In the genomic region with DNA sequence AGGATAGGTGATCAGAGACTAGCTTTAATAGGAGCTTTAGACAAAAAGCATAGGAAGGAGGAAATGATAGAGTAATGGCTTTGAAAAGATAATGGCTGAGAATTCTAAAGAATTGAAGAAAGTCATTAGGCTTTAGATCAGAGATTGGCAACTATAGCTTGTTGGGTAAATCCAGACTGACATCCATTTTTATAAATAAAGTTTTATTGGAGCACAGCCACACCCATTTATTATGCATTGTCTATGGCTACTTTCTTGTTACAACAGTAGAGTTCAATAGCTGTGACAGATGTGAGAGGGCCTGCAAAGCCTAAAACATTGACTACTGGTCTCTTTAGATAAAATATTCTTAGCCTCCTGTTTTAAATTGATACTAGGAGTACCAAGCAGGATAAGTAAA, we compare ENCODE assay signal across 8 cellular contexts. TPM values are rescaled to one million over a fixed set of nuclear protein-coding genes. Genes with fewer than 3 reads are reported as not detected.
"Had no signal": no experiment of that assay in that cellular context is flagged by ENCODE, and none has a peak within 500 bp of the region (broad histone marks: within the 10 kb centered on the region; RNA-seq: fewer than 3 reads in every experiment).

No MANE protein-coding gene starts in this region.

- H3K9me3 Mint-ChIP-seq: GM23338, H9 had no signal

- DNase-seq: H9, HCEC 1CT, IMR-90 had no signal

- H3K4me2 ChIP-seq: GM23338 had no signal

- H3K4me3 Mint-ChIP-seq: GM23338, H9 had no signal

- H3K27ac Mint-ChIP-seq: GM23338, H9 had no signal

- H3K4me3 ChIP-seq: GM23338 had no signal

- H3K4me1 Mint-ChIP-seq: GM23338, H9 had no signal

- ATAC-seq: GM23338 had no signal

- FAIRE-seq: H1, H54, HTR-8/SVneo had no signal

- H2AFZ ChIP-seq: GM23338 had no signal

RNA-seq across cellular contexts. Expression of gene FYB1, which starts 40.7 kb away (rescaled TPM):
- total RNA-seq: GM23338, H1, H9, HT-29, IMR-90 had no signal
- polyA plus RNA-seq: GM23338, H1, IMR-90 had no signal
